1 cellular context compared by ENCODE assay signal in the genomic region with DNA sequence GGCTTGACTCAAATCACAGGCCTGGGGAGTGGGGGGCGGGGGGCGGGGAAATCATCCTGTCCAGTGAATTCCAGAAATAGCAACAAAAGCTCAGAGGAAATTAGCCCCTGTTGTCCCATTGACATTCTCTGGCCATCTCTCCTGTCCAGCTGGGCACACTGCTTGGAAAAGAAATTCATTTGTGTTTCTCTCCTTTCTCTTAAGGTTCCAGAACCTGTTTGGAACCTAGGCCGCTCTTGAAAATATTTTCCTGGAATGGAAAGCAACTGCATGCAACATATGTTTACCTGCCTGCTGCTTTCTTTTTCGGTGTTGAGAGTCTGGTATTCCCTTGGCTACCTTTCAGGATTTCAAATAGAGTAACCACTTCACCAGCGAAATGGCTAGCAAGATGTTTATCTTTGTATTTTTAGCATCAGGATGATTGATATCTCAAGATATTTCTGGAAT.
TF ChIP-seq lines count a peak whose summit lies in the region.

No MANE protein-coding gene starts in this region.

TF ChIP-seq in GM23338, 12 proteins besides CTCF, POLR2A, EP300 and RAD21 (continued from another document):
- TF ChIP-seq ZNF462 (CRISPR knock-in tag; IDR thresholded peaks at IDR 0.05) (no peak), ZNF114 (CRISPR knock-in tag; IDR thresholded peaks at IDR 0.05) (no peak), EZH2phosphoT487 (IDR thresholded peaks at IDR 0.05; ENCODE audit: unreplicated experiment) (no peak), ZNF331 (CRISPR knock-in tag; IDR thresholded peaks at IDR 0.05; ENCODE audit: low read depth) (no peak), STAT1 (IDR thresholded peaks at IDR 0.05; ENCODE audit: unreplicated experiment) (no peak), EZH2 (IDR thresholded peaks at IDR 0.05; ENCODE audit: low read depth, unreplicated experiment) (no peak)
- TF ChIP-seq, protein P1, sequence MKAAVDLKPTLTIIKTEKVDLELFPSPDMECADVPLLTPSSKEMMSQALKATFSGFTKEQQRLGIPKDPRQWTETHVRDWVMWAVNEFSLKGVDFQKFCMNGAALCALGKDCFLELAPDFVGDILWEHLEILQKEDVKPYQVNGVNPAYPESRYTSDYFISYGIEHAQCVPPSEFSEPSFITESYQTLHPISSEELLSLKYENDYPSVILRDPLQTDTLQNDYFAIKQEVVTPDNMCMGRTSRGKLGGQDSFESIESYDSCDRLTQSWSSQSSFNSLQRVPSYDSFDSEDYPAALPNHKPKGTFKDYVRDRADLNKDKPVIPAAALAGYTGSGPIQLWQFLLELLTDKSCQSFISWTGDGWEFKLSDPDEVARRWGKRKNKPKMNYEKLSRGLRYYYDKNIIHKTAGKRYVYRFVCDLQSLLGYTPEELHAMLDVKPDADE (IDR thresholded peaks at IDR 0.05): no peak
